ENCODE assay signal across 21 cellular contexts in the genomic region with DNA sequence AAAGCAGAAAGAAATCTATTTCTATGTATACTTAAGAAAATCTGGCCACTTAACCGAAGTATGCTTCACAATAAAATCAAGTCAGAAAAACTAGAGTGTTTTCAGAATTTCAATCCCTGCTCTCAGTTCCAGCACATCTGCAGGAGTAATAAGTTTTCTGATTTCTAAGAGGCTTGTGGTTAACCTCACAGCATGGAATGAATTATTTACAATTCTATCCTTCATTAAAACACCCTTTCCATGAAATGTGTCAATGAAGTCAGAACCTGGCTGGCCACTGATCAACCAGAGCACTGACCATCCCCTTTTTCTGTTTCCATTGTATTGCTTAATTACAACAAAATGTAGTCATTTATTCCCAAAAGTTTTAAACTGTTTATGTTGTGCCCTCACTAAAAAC.
DNase-seq lines count a peak whose midpoint lies in the region; ATAC-seq, FAIRE-seq and TF ChIP-seq lines count a peak whose summit lies in the region.
"Had no signal": no experiment of that assay in that cellular context is flagged by ENCODE, and none has a peak within 500 bp of the region (broad histone marks: within the 10 kb centered on the region; RNA-seq: fewer than 3 reads in every experiment).

No MANE protein-coding gene starts in this region.

- no peaks in the 10 kb centered on the region for H3K27me3 ChIP-seq in tibial nerve
- H3K27me3 ChIP-seq: upper lobe of right lung had no signal

- no peaks in the 10 kb centered on the region for H3K9me3 ChIP-seq in tibial nerve
- H3K9me3 ChIP-seq: upper lobe of right lung had no signal

- no peaks in the 10 kb centered on the region for H3K4me1 ChIP-seq in tibial nerve
- H3K4me1 ChIP-seq: upper lobe of right lung had no signal

- H3K4me3 ChIP-seq in AG04449 (ENCODE audit: low read depth, low read length) (no peak overlapping the region), tibial nerve (no peak overlapping the region)
- H3K4me3 ChIP-seq: upper lobe of right lung had no signal

- H3K27ac Mint-ChIP-seq in naive thymus-derived CD8-positive, alpha-beta T cell: no peak overlapping the region
- H3K27ac Mint-ChIP-seq: activated CD4-positive, alpha-beta T cell treated with anti-CD3 and anti-CD28 coated beads for 36 hours; CD8-positive, alpha-beta memory T cell; stimulated activated naive CD8-positive, alpha-beta T cell treated with anti-CD3 and anti-CD28 coated beads, Interleukin-15, amount 100 ng/mL, for 72 hours had no signal

- H3K4me3 Mint-ChIP-seq in naive thymus-derived CD8-positive, alpha-beta T cell: no peak overlapping the region
- H3K4me3 Mint-ChIP-seq: activated CD4-positive, alpha-beta T cell treated with anti-CD3 and anti-CD28 coated beads for 36 hours; CD8-positive, alpha-beta memory T cell; stimulated activated naive CD8-positive, alpha-beta T cell treated with anti-CD3 and anti-CD28 coated beads, Interleukin-15, amount 100 ng/mL, for 72 hours had no signal

- peak; percentile 6 for FAIRE-seq in H54 (lab: Jason Lieb, UNC)
- FAIRE-seq: endometrium had no signal

- no peaks in the 10 kb centered on the region for H3K36me3 ChIP-seq in tibial nerve
- H3K36me3 ChIP-seq: upper lobe of right lung had no signal

- TF ChIP-seq CTCF in AG04449 (IDR thresholded peaks at IDR 0.05; ENCODE audit: insufficient read depth, low read length, missing control alignments) (no peak), tibial nerve (IDR thresholded peaks at IDR 0.05) (no peak)

- CTCF ChIA-PET in AG04449 (lab: Yijun Ruan, JAX): no interaction called here

- H3K27me3 Mint-ChIP-seq in naive thymus-derived CD8-positive, alpha-beta T cell: no peaks in the 10 kb centered on the region
- H3K27me3 Mint-ChIP-seq: activated CD4-positive, alpha-beta T cell treated with anti-CD3 and anti-CD28 coated beads for 36 hours; CD8-positive, alpha-beta memory T cell; stimulated activated naive CD8-positive, alpha-beta T cell treated with anti-CD3 and anti-CD28 coated beads, Interleukin-15, amount 100 ng/mL, for 72 hours had no signal

- TF ChIP-seq EP300 in tibial nerve (IDR thresholded peaks at IDR 0.05): no peak

- no peak for TF ChIP-seq POLR2A in H54 (IDR thresholded peaks at IDR 0.05; ENCODE audit: low read depth, low read length)
- TF ChIP-seq POLR2A in tibial nerve (IDR thresholded peaks at IDR 0.05): no peak

- H3K36me3 Mint-ChIP-seq in naive thymus-derived CD8-positive, alpha-beta T cell: no peaks in the 10 kb centered on the region
- H3K36me3 Mint-ChIP-seq: CD8-positive, alpha-beta memory T cell had no signal

- ATAC-seq in HG02870 (IDR thresholded peaks at IDR 0.05; ENCODE audit: unreplicated experiment): no peak
- no peak for ATAC-seq in naive thymus-derived CD8-positive, alpha-beta T cell
- no peak for ATAC-seq in HG03135 (IDR thresholded peaks at IDR 0.05; ENCODE audit: unreplicated experiment)
- ATAC-seq: activated CD4-positive, alpha-beta T cell treated with anti-CD3 and anti-CD28 coated beads for 36 hours; right cardiac atrium; stimulated activated naive CD8-positive, alpha-beta T cell treated with anti-CD3 and anti-CD28 coated beads, Interleukin-15, amount 100 ng/mL, for 72 hours; upper lobe of right lung had no signal

- 69 to 76% methylated on average over 1 of the region's 1 CpG for WGBS in tibial nerve, 2 donors

- no peak overlapping the region for H3K27ac ChIP-seq in tibial nerve
- H3K27ac ChIP-seq: upper lobe of right lung had no signal

- H3K9me3 Mint-ChIP-seq in naive thymus-derived CD8-positive, alpha-beta T cell: peaks cover 0 to 25% (median 8%) of the 10 kb centered on the region in 9 donors

- POLR2A ChIA-PET in AG04449 (lab: Yijun Ruan, JAX): no interaction called here
- POLR2A ChIA-PET in naive thymus-derived CD8-positive, alpha-beta T cell (lab: Charles Lee): no interaction called here

- H3K4me1 Mint-ChIP-seq in naive thymus-derived CD8-positive, alpha-beta T cell: no peaks in the 10 kb centered on the region
- H3K4me1 Mint-ChIP-seq: activated CD4-positive, alpha-beta T cell treated with anti-CD3 and anti-CD28 coated beads for 36 hours; CD8-positive, alpha-beta memory T cell; stimulated activated naive CD8-positive, alpha-beta T cell treated with anti-CD3 and anti-CD28 coated beads, Interleukin-15, amount 100 ng/mL, for 72 hours had no signal

- DNase-seq in AG04449 (ENCODE audit: low read depth, low spot score) (peak; percentile 9), H54 (ENCODE audit: insufficient read length, low spot score) (no peak), amniotic epithelial cell (ENCODE audit: low read depth) (peak; percentile 41), glomerular visceral epithelial cell (ENCODE audit: extremely low spot score) (peak; percentile 78), tibial nerve (ENCODE audit: low spot score in 2 of 2) (no peak)
- no peak for DNase-seq in naive thymus-derived CD8-positive, alpha-beta T cell
- DNase-seq: activated CD4-positive, alpha-beta T cell treated with anti-CD3 and anti-CD28 coated beads for 36 hours; activated effector memory CD4-positive, alpha-beta T cell treated with Interleukin-2 at 50 U/mL for 16 hours; amniotic stem cell; CD8-positive, alpha-beta memory T cell; DMS79 treated with DMSO at 0.1 percent for 48 hours; NCI-H1694; NCI-H82; nucleus accumbens; right cardiac atrium; stimulated activated CD4-positive, alpha-beta T cell treated with anti-CD3 and anti-CD28 coated beads, Interleukin-1b, Interleukin-23, amount 100 ng/mL, for 48 hours; stimulated activated naive CD8-positive, alpha-beta T cell treated with anti-CD3 and anti-CD28 coated beads, Interleukin-15, amount 100 ng/mL, for 72 hours; upper lobe of right lung had no signal

Comparison
In these comparisons a context has a peak if more than half of its experiments do, and no peak if none do; other contexts are left out.
1. DNase-seq: peak in AG04449 (single experiment), amniotic epithelial cell (single experiment) and glomerular visceral epithelial cell (single experiment); none in H54 (single experiment), tibial nerve (0 of 2) and naive thymus-derived CD8-positive, alpha-beta T cell (0 of 10).